ENCODE assay signal across 7 cellular contexts in the genomic region with DNA sequence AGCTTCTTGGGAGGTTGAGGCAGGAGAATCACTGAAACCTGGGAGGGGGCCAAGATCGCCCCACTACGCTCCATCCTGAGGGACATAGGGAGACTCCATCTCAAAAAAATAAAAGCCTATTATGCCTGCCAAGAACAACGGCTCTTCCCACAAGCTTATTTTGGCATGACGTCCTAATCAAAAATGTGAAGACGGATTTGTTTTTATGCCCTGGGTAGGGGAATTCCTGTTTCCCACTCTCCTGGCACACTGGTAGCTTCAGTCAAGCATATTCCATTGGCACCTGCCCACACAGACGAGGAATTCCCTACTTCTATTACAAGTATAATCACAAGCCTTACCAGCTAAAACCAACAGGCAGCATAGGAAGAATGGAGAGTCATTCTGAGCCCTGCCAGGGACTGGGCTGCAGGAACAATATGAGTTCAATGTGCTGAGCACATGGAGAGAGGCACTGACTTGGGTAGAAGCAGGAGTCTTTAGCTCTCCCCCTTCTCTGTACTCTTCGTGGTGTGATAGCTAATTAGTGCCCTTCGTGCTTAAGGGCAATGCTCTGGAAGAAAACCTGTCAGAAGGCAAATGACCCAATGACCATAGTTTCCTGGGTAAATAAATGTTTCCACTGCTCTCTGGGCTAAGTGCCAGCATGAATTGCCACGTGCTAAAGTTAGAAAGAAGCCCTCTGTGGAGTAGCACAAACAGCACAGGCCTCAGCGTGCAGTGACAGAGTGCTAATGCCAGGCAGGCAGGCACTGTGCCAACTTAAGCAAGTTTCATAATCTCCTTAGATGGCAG. TPM values are rescaled to one million over a fixed set of nuclear protein-coding genes. Genes with fewer than 3 reads are reported as not detected.
DNase-seq lines count a peak whose midpoint lies in the region; ATAC-seq, FAIRE-seq and TF ChIP-seq lines count a peak whose summit lies in the region.

No MANE protein-coding gene starts in this region.

- H3K9me3 ChIP-seq in pancreas = no peaks in the 10 kb centered on the region

- intact Hi-C loops in pancreas (cut with DNase I) = no loop called here

- H3K4me1 ChIP-seq in pancreas = peaks cover 7 to 14% (median 13%) of the 10 kb centered on the region in 3 donors

- H3K27ac ChIP-seq in pancreas = peak overlapping the region; percentile 32 to 79 (median 56)

- no peak overlapping the region for H3K4me3 ChIP-seq in HFF-Myc (replicated peaks; ENCODE audit: low read depth, low read length)
- no peak overlapping the region for H3K4me3 ChIP-seq in pancreas

- DNase-seq in HFF-Myc (ENCODE audit: extremely low read depth, low read depth) (peak; percentile 73), SHP77 (lab: John Stamatoyannopoulos, UW) (peak; percentile 70 to 83), fibroblast of the conjunctiva (ENCODE audit: low read depth) (peak; percentile 57), pancreas (peak; percentile 75 to 89 (median 78)), HuH-7.5 (ENCODE audit: low spot score) (no peak), activated gamma-delta T cell (lab: John Stamatoyannopoulos, UW) (no peak)
- no peak for DNase-seq in activated CD4-positive, CD25-positive, alpha-beta regulatory T cell (lab: John Stamatoyannopoulos, UW)

- peak; percentile 89 to 95 (median 94) for ATAC-seq in pancreas

- H3K27me3 ChIP-seq in pancreas = no peaks in the 10 kb centered on the region

- WGBS in pancreas, 2 donors = 11 to 19% methylated on average over 10 of the region's 10 CpGs

- FAIRE-seq in pancreas (lab: Jason Lieb, UNC) = no peak

- H3K36me3 ChIP-seq in pancreas = no peaks in the 10 kb centered on the region

- TF ChIP-seq CTCF in HFF-Myc (IDR thresholded peaks at IDR 0.05; ENCODE audit: low read depth, low read length, missing control alignments) (no peak), pancreas (IDR thresholded peaks at IDR 0.05) (no peak)

RNA-seq across cellular contexts. Expression of a gene that starts 16.8 kb away (rescaled TPM):
- total RNA-seq in pancreas = 1 to 10 TPM in 1 of 6 donors, under 1 TPM in 5; 0.25 to 1.1 (median 0.45) TPM
- polyA plus RNA-seq in pancreas = under 1 TPM; 0.30 to 0.61 TPM

Comparison
In these comparisons a context has a peak if more than half of its experiments do, and no peak if none do; other contexts are left out.
1. DNase-seq: peak in HFF-Myc (single experiment), SHP77 (2 of 2), fibroblast of the conjunctiva (single experiment) and pancreas (6 of 6); none in HuH-7.5 (single experiment), activated gamma-delta T cell (single experiment) and activated CD4-positive, CD25-positive, alpha-beta regulatory T cell (0 of 4).